In genomic region chr3:11391930-11392688, GRCh38 we compare ENCODE assay signal across 13 cellular contexts.
A peak's percentile ranks its signal among the peaks of the same experiment; 100 is the strongest.
DNase-seq lines count a peak whose midpoint lies in the region; ATAC-seq, FAIRE-seq and TF ChIP-seq lines count a peak whose summit lies in the region.
"Had no signal": no experiment of that assay in that cellular context is flagged by ENCODE, and none has a peak within 500 bp of the region (broad histone marks: within the 10 kb centered on the region; RNA-seq: fewer than 3 reads in every experiment).

No MANE protein-coding gene starts in this region.

- H3K4me1 ChIP-seq in HUES6 (ENCODE audit: control insufficient read depth, insufficient read depth, low read length) (peaks cover 7% of the 10 kb centered on the region; the same call in 1 of the 2 replicates), keratinocyte (ENCODE audit: control insufficient read depth, extremely low read depth, insufficient read depth, low read length) (peaks cover 22% of the 10 kb centered on the region), Caco-2 (no peaks in the 10 kb centered on the region)

- no peaks in the 10 kb centered on the region for H3K36me3 ChIP-seq in HUES6 (ENCODE audit: control insufficient read depth, insufficient read depth, low read length)
- H3K36me3 ChIP-seq in keratinocyte (ENCODE audit: control insufficient read depth in 2 of 2, extremely low read depth in 1 of 2, insufficient read depth in 2 of 2, low read length in 2 of 2) = peaks cover 0 to under 1% of the 10 kb centered on the region in 2 experiments
- H3K36me3 ChIP-seq in Caco-2 (ENCODE audit: control insufficient read depth, insufficient read depth, low read length) = no peaks in the 10 kb centered on the region

- CTCF ChIA-PET in Caco-2 (lab: Charles Lee) = interaction anchor here (0.9 kb wide), 1 partner anchor 407 kb away, joined by 5 read pairs; no protein-coding TSS in a partner anchor

- no peak overlapping the region for H3K9ac ChIP-seq in HUES6 (ENCODE audit: low read length)
- H3K9ac ChIP-seq in keratinocyte (ENCODE audit: control insufficient read depth, extremely low read depth, insufficient read depth, low read length) = no peak overlapping the region

- H3K9me3 ChIP-seq in HUES6 (ENCODE audit: control insufficient read depth, insufficient read depth, low read depth, low read length) (no peaks in the 10 kb centered on the region), keratinocyte (ENCODE audit: control insufficient read depth, low read depth, low read length) (no peaks in the 10 kb centered on the region), Caco-2 (no peaks in the 10 kb centered on the region)

- dilution Hi-C loops in keratinocyte (cut with MboI; ENCODE audit: extremely low pct_ligation_motif_present, low sequenced_read_pairs) = no loop called here

- no peaks in the 10 kb centered on the region for H3K9me3 Mint-ChIP-seq in Caco-2 (ENCODE audit: unreplicated experiment)
- H3K9me3 Mint-ChIP-seq: CD4-positive, CD25-positive, alpha-beta regulatory T cell; naive thymus-derived CD8-positive, alpha-beta T cell had no signal

- no peak overlapping the region for H3K27ac Mint-ChIP-seq in Caco-2 (ENCODE audit: unreplicated experiment)

- intact Hi-C loops in Caco-2 (cut with micrococcal nuclease; ENCODE audit: unreplicated experiment) = no loop called here

- H3K4me3 Mint-ChIP-seq in Caco-2 (ENCODE audit: unreplicated experiment) = no peak overlapping the region
- H3K4me3 Mint-ChIP-seq: CD4-positive, CD25-positive, alpha-beta regulatory T cell; naive thymus-derived CD8-positive, alpha-beta T cell had no signal

- H3K36me3 Mint-ChIP-seq in Caco-2 (ENCODE audit: insufficient read depth, unreplicated experiment) = no peaks in the 10 kb centered on the region

- in situ Hi-C loops in G401 (cut with HindIII; ENCODE audit: low sequenced_read_pairs) = no loop called here

- BruUV-seq in Caco-2 (replicated peaks; lab: Mats Ljungman, UMichigan) = no TSS peak

- DNase-seq in AG10803 (ENCODE audit: low read depth) (peak; percentile 87), astrocyte of the hippocampus (ENCODE audit: low read depth, low spot score) (peak; percentile 88), keratinocyte (ENCODE audit: low read depth, low spot score) (peak; percentile 5), DMS153 (lab: John Stamatoyannopoulos, UW) (no peak), G401 (ENCODE audit: low spot score) (no peak), Caco-2 (no peak)
- DNase-seq: activated CD4-positive, alpha-beta T cell treated with anti-CD3 and anti-CD28 coated beads for 1 hour; activated effector memory CD4-positive, alpha-beta T cell treated with anti-CD3 and anti-CD28 coated beads, Interleukin-2, amount 50 U/mL, for 16 hours; CD4-positive, CD25-positive, alpha-beta regulatory T cell; naive thymus-derived CD8-positive, alpha-beta T cell; stimulated activated CD4-positive, alpha-beta T cell treated with anti-CD3 and anti-CD28 coated beads, Interleukin-12 subunit alpha, Interleukin-12 subunit beta, amount 100 ng/mL, for 4 hours had no signal

- no peaks in the 10 kb centered on the region for H4K20me1 ChIP-seq in keratinocyte (ENCODE audit: control insufficient read depth, extremely low read depth, insufficient read depth, low read length)

- H3K79me2 ChIP-seq in keratinocyte (ENCODE audit: control insufficient read depth, insufficient read depth, low read length) = no peaks in the 10 kb centered on the region

- POLR2A ChIA-PET in Caco-2 (lab: Charles Lee) = no interaction called here

- no peak for ATAC-seq in GM18870 (IDR thresholded peaks at IDR 0.05; ENCODE audit: unreplicated experiment)
- ATAC-seq: naive thymus-derived CD8-positive, alpha-beta T cell had no signal

- TF ChIP-seq CTCF in AG10803 (conservative IDR thresholded peaks at IDR 0.05; ENCODE audit: low read length) (no peak), keratinocyte (optimal IDR thresholded peaks at IDR 0.05 in 1 of 3, IDR thresholded peaks at IDR 0.05 in 1 of 3, conservative IDR thresholded peaks at IDR 0.05 in 1 of 3; ENCODE audit: extremely low read depth in 1 of 3, insufficient read depth in 2 of 3, low read length in 3 of 3) (no peak), Caco-2 (IDR thresholded peaks at IDR 0.05; ENCODE audit: insufficient read depth in 1 of 2, low read depth in 1 of 2, low read length in 1 of 2, severe bottlenecking in 1 of 2, unreplicated experiment in 1 of 2) (no peak)

- no peak overlapping the region for H3K4me3 ChIP-seq in AG10803 (ENCODE audit: low read length)
- no peak overlapping the region for H3K4me3 ChIP-seq in HUES6 (ENCODE audit: low read depth, low read length)
- H3K4me3 ChIP-seq in keratinocyte (ENCODE audit: control insufficient read depth in 2 of 3, extremely low read depth in 1 of 3, insufficient read depth in 2 of 3, low read depth in 1 of 3, low read length in 3 of 3) = peak overlapping the region in 2 of 3 experiments; percentile 21 to 34
- no peak overlapping the region for H3K4me3 ChIP-seq in Caco-2 (ENCODE audit: low read depth, low read length)

- no peaks in the 10 kb centered on the region for H3K27me3 Mint-ChIP-seq in Caco-2 (ENCODE audit: insufficient read depth, unreplicated experiment)
- H3K27me3 Mint-ChIP-seq: CD4-positive, CD25-positive, alpha-beta regulatory T cell; naive thymus-derived CD8-positive, alpha-beta T cell had no signal

- FAIRE-seq in keratinocyte (lab: Jason Lieb, UNC) = no peak

- peak overlapping the region; percentile 82 for H3K4me2 ChIP-seq in keratinocyte (ENCODE audit: control insufficient read depth, extremely low read depth, insufficient read depth, low read depth, low read length)

- H3K27me3 ChIP-seq in HUES6 (ENCODE audit: control insufficient read depth, insufficient read depth, low read length) (no peaks in the 10 kb centered on the region), keratinocyte (ENCODE audit: control insufficient read depth, extremely low read depth, insufficient read depth, low read length) (no peaks in the 10 kb centered on the region), Caco-2 (replicated peaks; ENCODE audit: control insufficient read depth, insufficient read depth, low read length) (no peaks in the 10 kb centered on the region)

- H3K27ac ChIP-seq in HUES6 (ENCODE audit: low read depth, low read length) = 0 out of 2 replicates have a peak overlapping the region, but pooled peaks have one; percentile 33
- H3K27ac ChIP-seq in keratinocyte (ENCODE audit: control insufficient read depth, insufficient read depth, low read length) = peak overlapping the region; percentile 47

- no peaks in the 10 kb centered on the region for H3K9me1 ChIP-seq in keratinocyte (ENCODE audit: control insufficient read depth, extremely low read depth, insufficient read depth, low read length)

- H3K4me1 Mint-ChIP-seq in Caco-2 (ENCODE audit: low read depth, unreplicated experiment) = peaks cover 13% of the 10 kb centered on the region

- H2AFZ ChIP-seq in keratinocyte (ENCODE audit: control insufficient read depth, low read length) = no peak overlapping the region

Comparison
In these comparisons a context has a peak if more than half of its experiments do, and no peak if none do; other contexts are left out.
1. DNase-seq: peak in AG10803 (single experiment), astrocyte of the hippocampus (single experiment) and keratinocyte (single experiment); none in DMS153 (single experiment), G401 (single experiment) and Caco-2 (0 of 2).
2. H3K4me3 ChIP-seq: peak in keratinocyte (2 of 3); none in AG10803 (single experiment), HUES6 (single experiment) and Caco-2 (single experiment).